ENCODE assay signal across 1 cellular context in the genomic region with DNA sequence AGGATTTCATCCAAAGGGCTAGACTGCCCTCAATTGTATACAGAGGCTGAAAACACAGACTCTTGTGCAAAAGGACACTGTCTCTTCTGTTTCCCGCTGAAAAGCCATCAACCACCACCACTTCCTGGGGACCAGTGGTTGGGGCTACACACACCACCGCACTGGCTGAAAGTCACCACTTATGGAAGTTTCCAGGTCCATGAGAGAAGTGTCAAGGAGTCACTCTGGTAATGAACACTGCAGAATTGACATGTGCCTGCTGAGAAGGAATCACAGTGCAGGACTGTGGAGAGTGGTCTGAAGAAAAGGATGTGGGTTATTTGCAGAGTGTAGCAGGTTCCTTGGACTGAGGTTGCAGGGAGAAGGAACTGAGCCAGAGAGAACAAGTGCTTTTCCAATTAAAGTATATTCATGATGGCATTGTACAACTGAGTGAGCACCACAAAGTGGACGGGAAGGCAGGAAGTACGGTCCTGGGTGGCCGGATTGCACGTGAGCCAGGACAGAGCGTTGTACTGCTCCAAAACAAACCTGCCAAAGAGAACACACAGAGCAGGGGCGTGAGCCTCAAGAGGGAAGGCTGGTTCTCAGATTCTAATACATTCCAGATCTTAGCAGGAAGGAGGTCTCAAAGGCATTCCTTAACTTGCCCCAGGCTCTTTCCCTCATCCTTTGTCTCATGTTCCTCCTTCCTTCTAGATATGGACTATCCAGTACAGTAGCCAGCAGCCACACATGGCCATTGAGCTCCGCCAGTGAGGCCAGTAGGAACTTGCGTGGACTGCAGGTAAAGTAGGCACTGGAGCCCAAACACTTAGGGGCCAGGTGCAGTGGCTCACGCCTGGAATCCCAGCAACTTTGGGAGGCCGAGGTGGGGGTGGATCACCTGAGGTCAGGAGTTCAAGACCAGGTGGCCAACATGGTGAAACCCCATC.
TF ChIP-seq lines count a peak whose summit lies in the region.

No MANE protein-coding gene starts in this region.

TF ChIP-seq in WTC11, 78 proteins besides CTCF, POLR2A, EP300 and RAD21:
- TF ChIP-seq, protein P1, sequence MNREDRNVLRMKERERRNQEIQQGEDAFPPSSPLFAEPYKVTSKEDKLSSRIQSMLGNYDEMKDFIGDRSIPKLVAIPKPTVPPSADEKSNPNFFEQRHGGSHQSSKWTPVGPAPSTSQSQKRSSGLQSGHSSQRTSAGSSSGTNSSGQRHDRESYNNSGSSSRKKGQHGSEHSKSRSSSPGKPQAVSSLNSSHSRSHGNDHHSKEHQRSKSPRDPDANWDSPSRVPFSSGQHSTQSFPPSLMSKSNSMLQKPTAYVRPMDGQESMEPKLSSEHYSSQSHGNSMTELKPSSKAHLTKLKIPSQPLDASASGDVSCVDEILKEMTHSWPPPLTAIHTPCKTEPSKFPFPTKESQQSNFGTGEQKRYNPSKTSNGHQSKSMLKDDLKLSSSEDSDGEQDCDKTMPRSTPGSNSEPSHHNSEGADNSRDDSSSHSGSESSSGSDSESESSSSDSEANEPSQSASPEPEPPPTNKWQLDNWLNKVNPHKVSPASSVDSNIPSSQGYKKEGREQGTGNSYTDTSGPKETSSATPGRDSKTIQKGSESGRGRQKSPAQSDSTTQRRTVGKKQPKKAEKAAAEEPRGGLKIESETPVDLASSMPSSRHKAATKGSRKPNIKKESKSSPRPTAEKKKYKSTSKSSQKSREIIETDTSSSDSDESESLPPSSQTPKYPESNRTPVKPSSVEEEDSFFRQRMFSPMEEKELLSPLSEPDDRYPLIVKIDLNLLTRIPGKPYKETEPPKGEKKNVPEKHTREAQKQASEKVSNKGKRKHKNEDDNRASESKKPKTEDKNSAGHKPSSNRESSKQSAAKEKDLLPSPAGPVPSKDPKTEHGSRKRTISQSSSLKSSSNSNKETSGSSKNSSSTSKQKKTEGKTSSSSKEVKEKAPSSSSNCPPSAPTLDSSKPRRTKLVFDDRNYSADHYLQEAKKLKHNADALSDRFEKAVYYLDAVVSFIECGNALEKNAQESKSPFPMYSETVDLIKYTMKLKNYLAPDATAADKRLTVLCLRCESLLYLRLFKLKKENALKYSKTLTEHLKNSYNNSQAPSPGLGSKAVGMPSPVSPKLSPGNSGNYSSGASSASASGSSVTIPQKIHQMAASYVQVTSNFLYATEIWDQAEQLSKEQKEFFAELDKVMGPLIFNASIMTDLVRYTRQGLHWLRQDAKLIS (CRISPR knock-in tag; IDR thresholded peaks at IDR 0.05; ENCODE audit: borderline replicate concordance), result no peak
- TF ChIP-seq USF2 (CRISPR knock-in tag; IDR thresholded peaks at IDR 0.05) (no peak), FOXJ3 (CRISPR knock-in tag; IDR thresholded peaks at IDR 0.05; ENCODE audit: borderline replicate concordance) (no peak), GRHL2 (CRISPR knock-in tag; IDR thresholded peaks at IDR 0.05; ENCODE audit: insufficient replicate concordance, severe bottlenecking) (no peak), USF1 (CRISPR knock-in tag; IDR thresholded peaks at IDR 0.05) (no peak)
- TF ChIP-seq, protein P2, sequence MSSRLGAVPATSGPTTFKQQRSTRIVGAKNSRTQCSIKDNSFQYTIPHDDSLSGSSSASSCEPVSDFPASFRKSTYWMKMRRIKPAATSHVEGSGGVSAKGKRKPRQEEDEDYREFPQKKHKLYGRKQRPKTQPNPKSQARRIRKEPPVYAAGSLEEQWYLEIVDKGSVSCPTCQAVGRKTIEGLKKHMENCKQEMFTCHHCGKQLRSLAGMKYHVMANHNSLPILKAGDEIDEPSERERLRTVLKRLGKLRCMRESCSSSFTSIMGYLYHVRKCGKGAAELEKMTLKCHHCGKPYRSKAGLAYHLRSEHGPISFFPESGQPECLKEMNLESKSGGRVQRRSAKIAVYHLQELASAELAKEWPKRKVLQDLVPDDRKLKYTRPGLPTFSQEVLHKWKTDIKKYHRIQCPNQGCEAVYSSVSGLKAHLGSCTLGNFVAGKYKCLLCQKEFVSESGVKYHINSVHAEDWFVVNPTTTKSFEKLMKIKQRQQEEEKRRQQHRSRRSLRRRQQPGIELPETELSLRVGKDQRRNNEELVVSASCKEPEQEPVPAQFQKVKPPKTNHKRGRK (CRISPR knock-in tag; IDR thresholded peaks at IDR 0.05; ENCODE audit: borderline replicate concordance), result no peak
